Comparison of ENCODE assay signal across 8 cellular contexts in the genomic region with DNA sequence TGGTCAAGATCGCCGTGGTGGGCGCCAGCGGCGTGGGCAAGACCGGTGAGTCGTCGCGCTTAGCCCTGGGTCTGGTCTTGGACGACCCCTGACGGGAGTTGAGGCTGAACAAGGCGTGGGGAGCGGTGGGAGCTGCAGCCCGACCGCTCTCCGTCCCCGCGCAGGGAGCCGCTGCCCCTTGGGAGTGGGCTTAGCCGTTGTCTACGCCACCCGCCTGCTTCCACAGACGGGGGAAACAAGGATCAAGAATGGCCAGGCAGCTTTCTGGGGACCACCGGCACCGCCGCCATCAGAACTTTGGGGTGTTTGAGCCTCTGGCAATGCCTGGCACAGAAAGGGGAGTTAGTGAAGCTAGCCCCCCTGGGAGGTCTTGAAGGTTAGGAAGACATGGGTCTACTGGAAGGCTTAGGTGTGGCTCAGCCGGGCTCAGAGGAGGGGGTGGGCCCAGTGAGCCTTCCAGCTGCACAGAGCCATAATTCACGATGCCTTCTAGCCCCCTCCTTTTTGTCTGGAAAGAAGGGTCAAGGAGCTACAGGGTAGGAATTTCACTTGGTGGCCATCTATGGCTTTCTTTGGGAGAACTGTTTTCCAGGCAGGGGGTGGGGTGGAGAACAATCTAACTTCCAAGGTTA. TPM values are rescaled to one million over a fixed set of nuclear protein-coding genes. Genes with fewer than 3 reads are reported as not detected.
DNase-seq lines count a peak whose midpoint lies in the region; ATAC-seq and TF ChIP-seq lines count a peak whose summit lies in the region.

No MANE protein-coding gene starts in this region.

- peaks cover 3% of the 10 kb centered on the region for H3K4me1 Mint-ChIP-seq in T-helper 17 cell

- H3K9me3 ChIP-seq in HAP-1: no peaks in the 10 kb centered on the region; the same call in 1 of the 2 replicates
- H3K9me3 ChIP-seq in T-helper 17 cell (ENCODE audit: control insufficient read depth, low read length, poor library complexity, severe bottlenecking): peaks cover 3% of the 10 kb centered on the region
- peaks cover 0 to 8% of the 10 kb centered on the region in 2 donors for H3K9me3 ChIP-seq in right atrium auricular region

- peak overlapping the region; percentile 84 to 85 for H3K27ac ChIP-seq in right atrium auricular region
- peak overlapping the region in 16 of 21 experiments; percentile 26 to 83 (median 64) for H3K27ac ChIP-seq in skin epidermis

- no peaks in the 10 kb centered on the region for H3K36me3 Mint-ChIP-seq in T-helper 17 cell (ENCODE audit: low read depth)

- in situ Hi-C loops in HAP-1 (cut with MboI; ENCODE audit: low sequenced_read_pairs): no loop called here

- H3K4me3 ChIP-seq in HAP-1 (peak overlapping the region; percentile 47), right atrium auricular region (peak overlapping the region; percentile 79 to 82), skin epidermis (peak overlapping the region; percentile 35 to 62 (median 52))

- peaks cover 2% of the 10 kb centered on the region; the same call in 1 of the 2 replicates for H3K4me1 ChIP-seq in HAP-1
- peaks cover 0 to 45% of the 10 kb centered on the region in 2 donors for H3K4me1 ChIP-seq in right atrium auricular region

- no peak overlapping the region for H3K27ac Mint-ChIP-seq in T-helper 17 cell

- no peak for ATAC-seq in T-helper 17 cell
- no peak for ATAC-seq in GM21360 (IDR thresholded peaks at IDR 0.05; ENCODE audit: unreplicated experiment)
- no peak for ATAC-seq in GM18517 (IDR thresholded peaks at IDR 0.05; ENCODE audit: unreplicated experiment)
- no peak for ATAC-seq in HG03159 (IDR thresholded peaks at IDR 0.05; ENCODE audit: unreplicated experiment)

- H3K27me3 ChIP-seq in HAP-1 (ENCODE audit: low read depth): no peaks in the 10 kb centered on the region
- H3K27me3 ChIP-seq in right atrium auricular region: no peaks in the 10 kb centered on the region

- DNase-seq in HAP-1 (ENCODE audit: low spot score in 2 of 2) (no peak), T-helper 17 cell (no peak), right atrium auricular region (ENCODE audit: low spot score) (no peak), NCI-H510A treated with DMSO at 0.1 percent for 48 hours (lab: John Stamatoyannopoulos, UW) (no peak)

- H3K4me3 Mint-ChIP-seq in T-helper 17 cell: peak overlapping the region; percentile 84

- H3K36me3 ChIP-seq in HAP-1 (replicated peaks) (no peaks in the 10 kb centered on the region; the same call in 1 of the 2 replicates), right atrium auricular region (peaks cover 12% of the 10 kb centered on the region)

- peaks cover 26% of the 10 kb centered on the region for H3K27me3 Mint-ChIP-seq in T-helper 17 cell

- TF ChIP-seq CTCF in right atrium auricular region (IDR thresholded peaks at IDR 0.05): no peak

RNA-seq across cellular contexts. Expression of a gene that starts 0.6 kb away (rescaled TPM):
- total RNA-seq in T-helper 17 cell: not detected
- 10 to 100 TPM; 10.9 to 12.2 TPM for total RNA-seq in right atrium auricular region

Comparison
In these comparisons a context has a peak if more than half of its experiments do, and no peak if none do; other contexts are left out.
1. RNA of a gene that starts 0.6 kb away (total RNA-seq): 10.9 to 12.2 TPM in right atrium auricular region; not detected in T-helper 17 cell; every median in the first group is over 10 times any median in the second.
2. Peak in every context shown above with its lines, with median percentiles within 50 percentile points of each other: H3K4me3 ChIP-seq.